In genomic region chr7:115679976-115680375, GRCh38 we compare ENCODE assay signal across 8 cellular contexts.
A peak's percentile ranks its signal among the peaks of the same experiment; 100 is the strongest.
DNase-seq lines count a peak whose midpoint lies in the region; ATAC-seq and TF ChIP-seq lines count a peak whose summit lies in the region.

No MANE protein-coding gene starts in this region.

- CTCF ChIA-PET in T-cell (lab: Charles Lee) = interaction anchor here (0.6 to 1.3 kb wide), 2 partner anchors 814 kb away, joined by 4 to 6 read pairs; no protein-coding TSS in a partner anchor

- H3K27me3 ChIP-seq in upper lobe of right lung = no peaks in the 10 kb centered on the region

- H3K9me3 ChIP-seq in SK-N-MC (ENCODE audit: low read depth, low read length) = no peaks in the 10 kb centered on the region
- H3K9me3 ChIP-seq in upper lobe of right lung = no peaks in the 10 kb centered on the region

- H3K4me3 ChIP-seq in SK-N-MC (peak overlapping the region; percentile 74), upper lobe of right lung (no peak overlapping the region)

- DNase-seq in DMS 273 treated with DMSO at 0.1 percent for 48 hours (lab: John Stamatoyannopoulos, UW) (peak; percentile 14), SK-N-MC (ENCODE audit: low read depth, low spot score) (peak; percentile 99), glomerular visceral epithelial cell (ENCODE audit: extremely low spot score) (peak; percentile 18), upper lobe of right lung (no peak), T-cell (no peak), occipital lobe (lab: John Stamatoyannopoulos, UW) (no peak)

- ATAC-seq in GM19397 (IDR thresholded peaks at IDR 0.05; ENCODE audit: unreplicated experiment) = peak; percentile 55
- peak; percentile 67 for ATAC-seq in HG03565 (IDR thresholded peaks at IDR 0.05; ENCODE audit: unreplicated experiment)
- ATAC-seq in upper lobe of right lung = peak; percentile 71
- no peak for ATAC-seq in T-cell (replicated peaks in 1 of 4)

- H3K27ac ChIP-seq in SK-N-MC = peak overlapping the region; percentile 98
- no peak overlapping the region for H3K27ac ChIP-seq in upper lobe of right lung

- H3K36me3 Mint-ChIP-seq in T-cell = no peaks in the 10 kb centered on the region

- no peak overlapping the region for H3K27ac Mint-ChIP-seq in T-cell

- no peaks in the 10 kb centered on the region for H3K36me3 ChIP-seq in SK-N-MC (ENCODE audit: insufficient read depth, low read length)
- no peaks in the 10 kb centered on the region for H3K36me3 ChIP-seq in upper lobe of right lung

- H3K27me3 Mint-ChIP-seq in T-cell = no peaks in the 10 kb centered on the region

- peaks cover 4% of the 10 kb centered on the region for H3K4me1 ChIP-seq in upper lobe of right lung

- intact Hi-C loops in upper lobe of right lung (cut with DNase I) = no loop called here

- POLR2A ChIA-PET in T-cell (lab: Charles Lee) = no interaction called here

- no peaks in the 10 kb centered on the region for H3K4me1 Mint-ChIP-seq in T-cell

- H3K4me3 Mint-ChIP-seq in T-cell = no peak overlapping the region

- peak; percentile 42 for TF ChIP-seq CTCF in upper lobe of right lung (IDR thresholded peaks at IDR 0.05)

- no peaks in the 10 kb centered on the region for H3K9me3 Mint-ChIP-seq in T-cell

- no peak overlapping the region for H3K9ac ChIP-seq in SK-N-MC (ENCODE audit: insufficient read length)

Comparison
In these comparisons a context has a peak if more than half of its experiments do, and no peak if none do; other contexts are left out.
1. DNase-seq: peak in DMS 273 treated with DMSO at 0.1 percent for 48 hours (single experiment), SK-N-MC (single experiment) and glomerular visceral epithelial cell (single experiment); none in upper lobe of right lung (single experiment), T-cell (0 of 34) and occipital lobe (single experiment).
2. ATAC-seq: peak in GM19397 (single experiment), HG03565 (single experiment) and upper lobe of right lung (single experiment); none in T-cell (0 of 4).